Comparison of ENCODE assay signal across 1 cellular context in genomic region chr3:35968223-35968622, GRCh38.
TF ChIP-seq lines count a peak whose summit lies in the region.

No MANE protein-coding gene starts in this region.

TF ChIP-seq in SK-N-SH treated with all-trans-retinoic acid at 6 μM for 48 hours, 23 proteins besides CTCF, POLR2A, EP300 and RAD21 (continued from another document):
- TF ChIP-seq PATZ1 (CRISPR knock-in tag; IDR thresholded peaks at IDR 0.05; ENCODE audit: borderline replicate concordance) (no peak), RARB (CRISPR knock-in tag; IDR thresholded peaks at IDR 0.05) (no peak), BACH2 (CRISPR knock-in tag; IDR thresholded peaks at IDR 0.05; ENCODE audit: borderline replicate concordance) (no peak), CSRNP3 (CRISPR knock-in tag; IDR thresholded peaks at IDR 0.05) (no peak), ZNF70 (CRISPR knock-in tag; IDR thresholded peaks at IDR 0.05) (no peak)
